8 cellular contexts compared by ENCODE assay signal in genomic region chr9:115015018-115015635, GRCh38.
A peak's percentile ranks its signal among the peaks of the same experiment; 100 is the strongest.
DNase-seq lines count a peak whose midpoint lies in the region; ATAC-seq and TF ChIP-seq lines count a peak whose summit lies in the region.

No MANE protein-coding gene starts in this region.

- no peaks in the 10 kb centered on the region for H3K36me3 Mint-ChIP-seq in activated naive CD4-positive, alpha-beta T cell treated with anti-CD3 and anti-CD28 coated beads for 36 hours (ENCODE audit: low read depth)
- H3K36me3 Mint-ChIP-seq in activated naive CD4-positive, alpha-beta T cell treated with anti-CD3 and anti-CD28 coated beads, Interleukin-2, amount 50 U/mL, for 72 hours: no peaks in the 10 kb centered on the region
- H3K36me3 Mint-ChIP-seq in activated T-helper 17 cell treated with anti-CD3 and anti-CD28 coated beads, Interleukin-2, amount 50 U/mL, for 72 hours (ENCODE audit: low read depth): no peaks in the 10 kb centered on the region

- no peaks in the 10 kb centered on the region for H3K9me3 ChIP-seq in OCI-LY1 (ENCODE audit: low read length)
- no peaks in the 10 kb centered on the region for H3K9me3 ChIP-seq in esophagus squamous epithelium
- no peaks in the 10 kb centered on the region for H3K9me3 ChIP-seq in trophoblast cell (ENCODE audit: insufficient read depth, low read depth, low read length)

- H3K4ac ChIP-seq in trophoblast cell (ENCODE audit: low read depth, low read length): peak overlapping the region; percentile 84

- H3K4me3 ChIP-seq in OCI-LY1 (ENCODE audit: low read depth, low read length, poor library complexity, severe bottlenecking) (no peak overlapping the region), esophagus squamous epithelium (no peak overlapping the region), trophoblast cell (ENCODE audit: low read depth, low read length) (no peak overlapping the region)

- H3K4me1 ChIP-seq in OCI-LY1 (ENCODE audit: insufficient read depth, low read length, severe bottlenecking) (no peaks in the 10 kb centered on the region), esophagus squamous epithelium (peaks cover 0 to 18% (median 7%) of the 10 kb centered on the region in 3 donors), trophoblast cell (ENCODE audit: control insufficient read depth in 1 of 2, insufficient read depth in 2 of 2, low read length in 2 of 2) (peaks cover 20 to 28% of the 10 kb centered on the region in 2 experiments)

- H2BK120ac ChIP-seq in trophoblast cell (ENCODE audit: insufficient read depth, low read length, poor library complexity): peak overlapping the region; percentile 83

- no peak overlapping the region for H3K27ac ChIP-seq in OCI-LY1 (ENCODE audit: low read depth, low read length, poor library complexity, severe bottlenecking)
- no peak overlapping the region for H3K27ac ChIP-seq in esophagus squamous epithelium
- H3K27ac ChIP-seq in trophoblast cell (ENCODE audit: low read depth, low read length): no peak overlapping the region

- no peak for TF ChIP-seq POLR2A in esophagus squamous epithelium (IDR thresholded peaks at IDR 0.05)

- peak overlapping the region; percentile 92 for H3K18ac ChIP-seq in trophoblast cell (ENCODE audit: low read length)

- H3K27ac Mint-ChIP-seq in activated naive CD4-positive, alpha-beta T cell treated with anti-CD3 and anti-CD28 coated beads for 36 hours: no peak overlapping the region
- H3K27ac Mint-ChIP-seq in activated naive CD4-positive, alpha-beta T cell treated with anti-CD3 and anti-CD28 coated beads, Interleukin-2, amount 50 U/mL, for 72 hours: no peak overlapping the region
- H3K27ac Mint-ChIP-seq in activated T-helper 17 cell treated with anti-CD3 and anti-CD28 coated beads, Interleukin-2, amount 50 U/mL, for 72 hours: no peak overlapping the region

- no peaks in the 10 kb centered on the region for H3F3A ChIP-seq in OCI-LY1 (ENCODE audit: insufficient read depth, low read length)

- H3K14ac ChIP-seq in trophoblast cell (ENCODE audit: low read length): peak overlapping the region; percentile 77

- peak overlapping the region; percentile 82 for H4K91ac ChIP-seq in trophoblast cell (ENCODE audit: low read depth, low read length)

- peak overlapping the region; percentile 46 for H4K8ac ChIP-seq in trophoblast cell (ENCODE audit: low read depth, low read length)

- H3K36me3 ChIP-seq in OCI-LY1 (ENCODE audit: insufficient read depth, low read length) (no peaks in the 10 kb centered on the region), esophagus squamous epithelium (no peaks in the 10 kb centered on the region), trophoblast cell (ENCODE audit: control insufficient read depth in 1 of 2, insufficient read depth in 2 of 2, low read length in 2 of 2) (peaks cover 0 to 3% of the 10 kb centered on the region in 2 experiments)

- no peak overlapping the region for H3K4me3 Mint-ChIP-seq in activated naive CD4-positive, alpha-beta T cell treated with anti-CD3 and anti-CD28 coated beads for 36 hours
- H3K4me3 Mint-ChIP-seq in activated T-helper 17 cell treated with anti-CD3 and anti-CD28 coated beads, Interleukin-2, amount 50 U/mL, for 72 hours: no peak overlapping the region

- no peak overlapping the region for H3K23ac ChIP-seq in trophoblast cell (ENCODE audit: low read length)

- DNase-seq in activated naive CD4-positive, alpha-beta T cell treated with anti-CD3 and anti-CD28 coated beads for 36 hours: peak; percentile 29
- DNase-seq in activated naive CD4-positive, alpha-beta T cell treated with anti-CD3 and anti-CD28 coated beads, Interleukin-2, amount 50 U/mL, for 72 hours (ENCODE audit: low spot score in 2 of 2): no peak
- no peak for DNase-seq in esophagus squamous epithelium (lab: John Stamatoyannopoulos, UW)
- peak in 1 of 2 donors; percentile 52 for DNase-seq in trophoblast cell
- no peak for DNase-seq in stimulated activated naive CD4-positive, alpha-beta T cell (lab: John Stamatoyannopoulos, UW)

- H3K9me3 Mint-ChIP-seq in activated naive CD4-positive, alpha-beta T cell treated with anti-CD3 and anti-CD28 coated beads for 36 hours: no peaks in the 10 kb centered on the region
- no peaks in the 10 kb centered on the region for H3K9me3 Mint-ChIP-seq in activated naive CD4-positive, alpha-beta T cell treated with anti-CD3 and anti-CD28 coated beads, Interleukin-2, amount 50 U/mL, for 72 hours
- no peaks in the 10 kb centered on the region for H3K9me3 Mint-ChIP-seq in activated T-helper 17 cell treated with anti-CD3 and anti-CD28 coated beads, Interleukin-2, amount 50 U/mL, for 72 hours

- TF ChIP-seq CTCF in OCI-LY1 (IDR thresholded peaks at IDR 0.05; ENCODE audit: low read length): peak; percentile 71
- peak in 5 of 6 experiments; percentile 50 to 72 (median 56) for TF ChIP-seq CTCF in esophagus squamous epithelium (IDR thresholded peaks at IDR 0.05)

- H3K4me2 ChIP-seq in OCI-LY1 (ENCODE audit: low read length) (no peak overlapping the region), trophoblast cell (ENCODE audit: low read length) (no peak overlapping the region)

- ATAC-seq in activated naive CD4-positive, alpha-beta T cell treated with anti-CD3 and anti-CD28 coated beads, Interleukin-2, amount 50 U/mL, for 72 hours: no peak
- no peak for ATAC-seq in activated T-helper 17 cell treated with anti-CD3 and anti-CD28 coated beads, Interleukin-2, amount 50 U/mL, for 72 hours (replicated peaks)
- ATAC-seq in HG03439 (IDR thresholded peaks at IDR 0.05; ENCODE audit: unreplicated experiment): no peak

- peaks cover 35% of the 10 kb centered on the region for H3K4me1 Mint-ChIP-seq in activated naive CD4-positive, alpha-beta T cell treated with anti-CD3 and anti-CD28 coated beads for 36 hours (ENCODE audit: low read depth)
- peaks cover 24% of the 10 kb centered on the region for H3K4me1 Mint-ChIP-seq in activated T-helper 17 cell treated with anti-CD3 and anti-CD28 coated beads, Interleukin-2, amount 50 U/mL, for 72 hours

- intact Hi-C loops in activated naive CD4-positive, alpha-beta T cell treated with anti-CD3 and anti-CD28 coated beads for 36 hours (cut with micrococcal nuclease): loop anchor here (2.0 kb wide), 1 partner anchor 610 kb away; no protein-coding TSS in a partner anchor
- intact Hi-C loops in esophagus squamous epithelium (cut with DNase I): loop anchor here (5.0 kb wide), 1 partner anchor 507 kb away; no protein-coding TSS in a partner anchor

- no peaks in the 10 kb centered on the region for H3K27me3 Mint-ChIP-seq in activated naive CD4-positive, alpha-beta T cell treated with anti-CD3 and anti-CD28 coated beads for 36 hours (ENCODE audit: low read depth)
- peaks cover 7% of the 10 kb centered on the region for H3K27me3 Mint-ChIP-seq in activated T-helper 17 cell treated with anti-CD3 and anti-CD28 coated beads, Interleukin-2, amount 50 U/mL, for 72 hours

- peaks cover 26% of the 10 kb centered on the region for H3K79me1 ChIP-seq in trophoblast cell (ENCODE audit: low read length)

- no peaks in the 10 kb centered on the region for H4K20me1 ChIP-seq in OCI-LY1 (ENCODE audit: insufficient read depth, low read length)

- H2BK5ac ChIP-seq in trophoblast cell (ENCODE audit: low read depth, low read length, poor library complexity): no peak overlapping the region

- H3K27me3 ChIP-seq in OCI-LY1 (ENCODE audit: insufficient read depth, low read length): no peaks in the 10 kb centered on the region
- no peaks in the 10 kb centered on the region for H3K27me3 ChIP-seq in esophagus squamous epithelium
- no peaks in the 10 kb centered on the region for H3K27me3 ChIP-seq in trophoblast cell (ENCODE audit: insufficient read depth, low read length)

- H2BK12ac ChIP-seq in trophoblast cell (ENCODE audit: low read length): peak overlapping the region; percentile 98

- no peaks in the 10 kb centered on the region for H3K9me2 ChIP-seq in OCI-LY1 (ENCODE audit: low read depth, low read length)

- H2AFZ ChIP-seq in OCI-LY1 (ENCODE audit: low read length): no peak overlapping the region
- H2AFZ ChIP-seq in trophoblast cell (ENCODE audit: insufficient read depth, low read length, poor library complexity): peak overlapping the region; percentile 18

- 73 to 81% methylated on average over 3 to 4 of the region's 4 CpGs for WGBS in esophagus squamous epithelium, 2 donors
- no CpG with 5 or more reads among the region's 4 CpGs for WGBS in trophoblast cell (ENCODE audit: extremely low coverage, insufficient coverage, insufficient read length)

- H3K79me2 ChIP-seq in OCI-LY1 (ENCODE audit: insufficient read depth, low read length) (no peaks in the 10 kb centered on the region), trophoblast cell (ENCODE audit: control insufficient read depth, insufficient read depth, low read length, poor library complexity) (peaks cover 12% of the 10 kb centered on the region)

- H3K9ac ChIP-seq in OCI-LY1 (ENCODE audit: low read length) (no peak overlapping the region), trophoblast cell (ENCODE audit: low read length) (no peak overlapping the region)

- peak overlapping the region; percentile 47 for H4K12ac ChIP-seq in trophoblast cell (ENCODE audit: low read depth, low read length)

- CTCF ChIA-PET in activated naive CD4-positive, alpha-beta T cell treated with anti-CD3 and anti-CD28 coated beads for 36 hours (lab: Charles Lee): interaction anchor here (0.6 to 6.9 kb wide), 48 partner anchors 9 to 610 kb away, joined by 3 to 156 read pairs (median 4); partner anchors contain the start of genes TEX48 and TNFSF8

- H2AK5ac ChIP-seq in trophoblast cell (ENCODE audit: low read length): peak overlapping the region; percentile 98
